ENCODE assay signal across 15 cellular contexts in the genomic region with DNA sequence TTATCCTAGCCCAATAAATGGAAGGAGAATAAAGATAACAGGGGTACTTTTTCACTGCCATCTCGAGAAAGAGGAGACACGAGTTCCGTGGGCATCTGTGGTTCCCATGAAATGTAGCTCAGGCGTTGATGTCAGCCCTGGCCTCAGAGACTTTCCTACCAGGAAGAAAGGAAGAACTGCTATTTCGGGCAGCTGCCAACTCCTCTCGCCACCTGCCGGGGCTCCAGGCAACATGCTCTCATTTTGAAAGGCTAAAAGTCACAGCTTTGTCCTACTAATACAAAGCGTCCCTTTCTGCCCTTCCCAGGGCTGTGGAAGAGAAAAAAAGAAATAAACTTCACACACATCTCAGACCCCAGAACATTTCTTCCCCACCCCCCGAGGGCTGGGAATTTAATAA.
DNase-seq lines count a peak whose midpoint lies in the region; ATAC-seq lines count a peak whose summit lies in the region.
"Had no signal": no experiment of that assay in that cellular context is flagged by ENCODE, and none has a peak within 500 bp of the region (broad histone marks: within the 10 kb centered on the region; RNA-seq: fewer than 3 reads in every experiment).

No MANE protein-coding gene starts in this region.

- peak; percentile 40 for DNase-seq in M059J (ENCODE audit: low read depth)
- DNase-seq in cerebellar cortex (ENCODE audit: low spot score): peak; percentile 88
- no peak for DNase-seq in SW480 (ENCODE audit: low spot score)
- no peak for DNase-seq in KG1 (lab: John Stamatoyannopoulos, UW)
- DNase-seq in stimulated activated effector memory CD8-positive, alpha-beta T cell treated with anti-CD3 and anti-CD28 coated beads, Interleukin-12 subunit alpha, Interleukin-12 subunit beta, amount 100 ng/mL, for 72 hours (ENCODE audit: low spot score in 2 of 2): no peak
- no peak for DNase-seq in GM19238 (ENCODE audit: insufficient read length, low spot score)
- DNase-seq: activated CD4-positive, alpha-beta T cell treated with anti-CD3 and anti-CD28 coated beads, Interleukin-2, amount 50 U/mL, for 1 hour; amniotic stem cell; NCI-H748 treated with DMSO at 0.1 percent for 48 hours; T-helper 9 cell had no signal

- H3K9me3 Mint-ChIP-seq in stimulated activated effector memory CD8-positive, alpha-beta T cell treated with anti-CD3 and anti-CD28 coated beads, Interleukin-12 subunit alpha, Interleukin-12 subunit beta, amount 100 ng/mL, for 72 hours: no peaks in the 10 kb centered on the region

- no peaks in the 10 kb centered on the region for H3K4me1 Mint-ChIP-seq in stimulated activated effector memory CD8-positive, alpha-beta T cell treated with anti-CD3 and anti-CD28 coated beads, Interleukin-12 subunit alpha, Interleukin-12 subunit beta, amount 100 ng/mL, for 72 hours
- H3K4me1 Mint-ChIP-seq: B cell had no signal

- H3K36me3 ChIP-seq in BLaER1 treated with 17β-estradiol and CSF1 and Interleukin-3, amounts not matched to agents 10 nM and 100 nM: peaks cover 0 to 10% (median 0%) of the 10 kb centered on the region in 11 experiments; a peak in 5 of 22 replicates
- H3K36me3 ChIP-seq in neuron (ENCODE audit: insufficient read depth, low read length): no peaks in the 10 kb centered on the region
- H3K36me3 ChIP-seq: thoracic aorta had no signal

- H3K4me2 ChIP-seq in BLaER1 treated with 17β-estradiol and CSF1 and Interleukin-3, amounts not matched to agents 10 nM and 100 nM: peak overlapping the region; percentile 26 to 71 (median 62)

- H4K20me1 ChIP-seq in BLaER1 treated with 17β-estradiol and CSF1 and Interleukin-3, amounts not matched to agents 10 nM and 100 nM: no peaks in the 10 kb centered on the region

- H3K4me3 ChIP-seq in BLaER1 treated with 17β-estradiol and CSF1 and Interleukin-3, amounts not matched to agents 10 nM and 100 nM: no peak overlapping the region
- no peak overlapping the region for H3K4me3 ChIP-seq in neuron (ENCODE audit: low read length)
- H3K4me3 ChIP-seq: thoracic aorta had no signal

- no peaks in the 10 kb centered on the region for H3K9me3 ChIP-seq in BLaER1 treated with 17β-estradiol and CSF1 and Interleukin-3, amounts not matched to agents 10 nM and 100 nM (replicated peaks in 1 of 11)
- H3K9me3 ChIP-seq in neuron (ENCODE audit: low read length): no peaks in the 10 kb centered on the region
- H3K9me3 ChIP-seq: thoracic aorta had no signal

- peak overlapping the region in 2 of 11 experiments; percentile 1 to 4; a peak in 1 of 22 replicates for H3K27ac ChIP-seq in BLaER1 treated with 17β-estradiol and CSF1 and Interleukin-3, amounts not matched to agents 10 nM and 100 nM
- H3K27ac ChIP-seq: parathyroid adenoma, thoracic aorta had no signal

- H3K4me1 ChIP-seq in BLaER1 treated with 17β-estradiol and CSF1 and Interleukin-3, amounts not matched to agents 10 nM and 100 nM: peaks cover 13 to 32% (median 28%) of the 10 kb centered on the region in 10 experiments
- H3K4me1 ChIP-seq in neuron (ENCODE audit: insufficient read depth, low read length): peaks cover 13% of the 10 kb centered on the region
- H3K4me1 ChIP-seq: parathyroid adenoma had no signal

- no peaks in the 10 kb centered on the region for H3K36me3 Mint-ChIP-seq in stimulated activated effector memory CD8-positive, alpha-beta T cell treated with anti-CD3 and anti-CD28 coated beads, Interleukin-12 subunit alpha, Interleukin-12 subunit beta, amount 100 ng/mL, for 72 hours

- no peak overlapping the region for H3K4me3 Mint-ChIP-seq in stimulated activated effector memory CD8-positive, alpha-beta T cell treated with anti-CD3 and anti-CD28 coated beads, Interleukin-12 subunit alpha, Interleukin-12 subunit beta, amount 100 ng/mL, for 72 hours
- H3K4me3 Mint-ChIP-seq: B cell had no signal

- no peaks in the 10 kb centered on the region for H3K27me3 ChIP-seq in BLaER1 treated with 17β-estradiol and CSF1 and Interleukin-3, amounts not matched to agents 10 nM and 100 nM
- no peaks in the 10 kb centered on the region for H3K27me3 ChIP-seq in neuron (ENCODE audit: insufficient read depth, low read length)

- peak overlapping the region in 1 of 11 experiments; percentile 2; a peak in 1 of 22 replicates for H3K9ac ChIP-seq in BLaER1 treated with 17β-estradiol and CSF1 and Interleukin-3, amounts not matched to agents 10 nM and 100 nM
- H3K9ac ChIP-seq: parathyroid adenoma had no signal

- peak overlapping the region; percentile 13 for H2AFZ ChIP-seq in neuron (ENCODE audit: low read depth, low read length)
- H2AFZ ChIP-seq: parathyroid adenoma had no signal

- ATAC-seq in stimulated activated effector memory CD8-positive, alpha-beta T cell treated with anti-CD3 and anti-CD28 coated beads, Interleukin-12 subunit alpha, Interleukin-12 subunit beta, amount 100 ng/mL, for 72 hours: no peak

- H3K27ac Mint-ChIP-seq in stimulated activated effector memory CD8-positive, alpha-beta T cell treated with anti-CD3 and anti-CD28 coated beads, Interleukin-12 subunit alpha, Interleukin-12 subunit beta, amount 100 ng/mL, for 72 hours: no peak overlapping the region
- H3K27ac Mint-ChIP-seq: B cell had no signal

Comparison
In these comparisons a context has a peak if more than half of its experiments do, and no peak if none do; other contexts are left out.
1. DNase-seq: peak in M059J (single experiment) and cerebellar cortex (single experiment); none in SW480 (single experiment), KG1 (single experiment), stimulated activated effector memory CD8-positive, alpha-beta T cell treated with anti-CD3 and anti-CD28 coated beads, Interleukin-12 subunit alpha, Interleukin-12 subunit beta, amount 100 ng/mL, for 72 hours (0 of 2) and GM19238 (single experiment).